1 cellular context compared by ENCODE assay signal in the genomic region with DNA sequence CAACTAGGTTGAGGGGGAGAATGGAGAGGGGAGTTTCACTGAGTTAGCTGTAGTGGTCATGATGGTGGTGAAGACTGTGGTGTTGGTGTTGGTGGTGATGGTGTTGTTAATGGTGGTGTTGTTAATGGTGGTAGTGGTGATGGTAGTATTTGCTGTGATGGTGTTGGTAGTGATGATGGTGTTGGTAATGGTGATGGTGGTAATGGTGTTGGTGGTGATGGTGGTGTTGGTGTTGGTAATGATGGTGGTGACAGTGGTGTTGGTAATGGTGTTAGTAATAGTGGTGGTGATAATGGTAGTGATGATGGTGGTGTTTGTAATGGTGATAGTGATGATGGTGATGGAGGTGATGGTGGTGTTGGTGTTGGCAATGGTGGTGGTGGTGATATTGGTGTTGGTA.
A peak's percentile ranks its signal among the peaks of the same experiment; 100 is the strongest.
TF ChIP-seq lines count a peak whose summit lies in the region.

No MANE protein-coding gene starts in this region.

TF ChIP-seq in HepG2, 621 proteins besides CTCF, POLR2A, EP300 and RAD21:
- TF ChIP-seq ZNF260 (CRISPR knock-in tag; IDR thresholded peaks at IDR 0.05; ENCODE audit: borderline replicate concordance, low read depth): no peak
- peak; percentile 81; the same call in 1 of the 2 replicates for TF ChIP-seq CREB1 (IDR thresholded peaks at IDR 0.05)
- no peak for TF ChIP-seq CREB1 (CRISPR knock-in tag; IDR thresholded peaks at IDR 0.05)
- no peak for TF ChIP-seq HINFP (CRISPR knock-in tag; IDR thresholded peaks at IDR 0.05; ENCODE audit: low read depth)
- TF ChIP-seq FOXA1 (IDR thresholded peaks at IDR 0.05): peak; percentile 18; the same call in 1 of the 2 replicates
- no peak for TF ChIP-seq FOXA1 (CRISPR knock-in tag; IDR thresholded peaks at IDR 0.05)
- no peak for TF ChIP-seq ZNF777 (CRISPR knock-in tag; IDR thresholded peaks at IDR 0.05)
- TF ChIP-seq RXRA (CRISPR knock-in tag; IDR thresholded peaks at IDR 0.05): no peak
- TF ChIP-seq E2F5 (CRISPR knock-in tag; conservative IDR thresholded peaks at IDR 0.05): no peak
- TF ChIP-seq ZBTB7B (CRISPR knock-in tag; IDR thresholded peaks at IDR 0.05): no peak
- no peak for TF ChIP-seq ZNF761 (CRISPR knock-in tag; conservative IDR thresholded peaks at IDR 0.05)
- no peak for TF ChIP-seq ZNF891 (CRISPR knock-in tag; IDR thresholded peaks at IDR 0.05)
- no peak for TF ChIP-seq CENPT (CRISPR knock-in tag; IDR thresholded peaks at IDR 0.05; ENCODE audit: low read depth)
- TF ChIP-seq TOPORS (CRISPR knock-in tag; IDR thresholded peaks at IDR 0.05): no peak
- no peak for TF ChIP-seq ZNF660 (CRISPR knock-in tag; IDR thresholded peaks at IDR 0.05; ENCODE audit: borderline replicate concordance, low read depth)
- TF ChIP-seq PHB2 (IDR thresholded peaks at IDR 0.05; ENCODE audit: partially characterized antibody): peak; percentile 84
- 0 out of 2 replicates have a peak, but pooled peaks have one; percentile 11 for TF ChIP-seq LCORL (IDR thresholded peaks at IDR 0.05)
- TF ChIP-seq LCORL (CRISPR knock-in tag; IDR thresholded peaks at IDR 0.05): no peak
- TF ChIP-seq PCBP2 (optimal IDR thresholded peaks at IDR 0.05; ENCODE audit: low read depth, low read length, poor library complexity, severe bottlenecking): no peak
- 0 out of 2 replicates have a peak, but pooled peaks have one; percentile 10 for TF ChIP-seq ATF7 (IDR thresholded peaks at IDR 0.05)
- TF ChIP-seq ATF7 (CRISPR knock-in tag; IDR thresholded peaks at IDR 0.05): no peak
- no peak for TF ChIP-seq ZNF703 (CRISPR knock-in tag; IDR thresholded peaks at IDR 0.05; ENCODE audit: borderline replicate concordance)
- no peak for TF ChIP-seq KLF11 (CRISPR knock-in tag; IDR thresholded peaks at IDR 0.05)
- TF ChIP-seq, protein P1, sequence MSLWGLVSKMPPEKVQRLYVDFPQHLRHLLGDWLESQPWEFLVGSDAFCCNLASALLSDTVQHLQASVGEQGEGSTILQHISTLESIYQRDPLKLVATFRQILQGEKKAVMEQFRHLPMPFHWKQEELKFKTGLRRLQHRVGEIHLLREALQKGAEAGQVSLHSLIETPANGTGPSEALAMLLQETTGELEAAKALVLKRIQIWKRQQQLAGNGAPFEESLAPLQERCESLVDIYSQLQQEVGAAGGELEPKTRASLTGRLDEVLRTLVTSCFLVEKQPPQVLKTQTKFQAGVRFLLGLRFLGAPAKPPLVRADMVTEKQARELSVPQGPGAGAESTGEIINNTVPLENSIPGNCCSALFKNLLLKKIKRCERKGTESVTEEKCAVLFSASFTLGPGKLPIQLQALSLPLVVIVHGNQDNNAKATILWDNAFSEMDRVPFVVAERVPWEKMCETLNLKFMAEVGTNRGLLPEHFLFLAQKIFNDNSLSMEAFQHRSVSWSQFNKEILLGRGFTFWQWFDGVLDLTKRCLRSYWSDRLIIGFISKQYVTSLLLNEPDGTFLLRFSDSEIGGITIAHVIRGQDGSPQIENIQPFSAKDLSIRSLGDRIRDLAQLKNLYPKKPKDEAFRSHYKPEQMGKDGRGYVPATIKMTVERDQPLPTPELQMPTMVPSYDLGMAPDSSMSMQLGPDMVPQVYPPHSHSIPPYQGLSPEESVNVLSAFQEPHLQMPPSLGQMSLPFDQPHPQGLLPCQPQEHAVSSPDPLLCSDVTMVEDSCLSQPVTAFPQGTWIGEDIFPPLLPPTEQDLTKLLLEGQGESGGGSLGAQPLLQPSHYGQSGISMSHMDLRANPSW (CRISPR knock-in tag; IDR thresholded peaks at IDR 0.05; ENCODE audit: borderline replicate concordance): no peak
- no peak for TF ChIP-seq ZNF331 (CRISPR knock-in tag; IDR thresholded peaks at IDR 0.05)
- TF ChIP-seq ZNF512 (CRISPR knock-in tag; IDR thresholded peaks at IDR 0.05): no peak
- TF ChIP-seq NR2C2 (CRISPR knock-in tag; IDR thresholded peaks at IDR 0.05; ENCODE audit: borderline replicate concordance): no peak
- TF ChIP-seq FOXO4 (CRISPR knock-in tag; conservative IDR thresholded peaks at IDR 0.05): no peak
TF ChIP-seq in HepG2: peak in this region for 5.
